Comparison of ENCODE assay signal across 8 cellular contexts in genomic region chr21:39182484-39183271, GRCh38. TPM values are rescaled to one million over a fixed set of nuclear protein-coding genes. Genes with fewer than 3 reads are reported as not detected.
A peak's percentile ranks its signal among the peaks of the same experiment; 100 is the strongest.
DNase-seq lines count a peak whose midpoint lies in the region; ATAC-seq and TF ChIP-seq lines count a peak whose summit lies in the region.

No MANE protein-coding gene starts in this region.

- CTCF ChIA-PET in activated CD4-positive, alpha-beta memory T cell treated with anti-CD3 and anti-CD28 coated beads for 36 hours (lab: Charles Lee), result interaction anchor here (0.8 to 1.7 kb wide), 4 partner anchors 164 to 257 kb away, joined by 3 to 10 read pairs (median 3); no protein-coding TSS in a partner anchor

- TF ChIP-seq EP300 in ovary (IDR thresholded peaks at IDR 0.05), result no peak

- H3K36me3 Mint-ChIP-seq in T-helper 2 cell treated with Interferon-gamma antibody and Interleukin-4, amounts not matched to agents 5 μg/mL and 100 μg/mL, for 36 hours (ENCODE audit: low read depth), result peaks cover 33% of the 10 kb centered on the region
- peaks cover 28% of the 10 kb centered on the region for H3K36me3 Mint-ChIP-seq in activated CD4-positive, alpha-beta memory T cell treated with anti-CD3 and anti-CD28 coated beads for 36 hours

- H3K36me3 ChIP-seq in ovary, result no peaks in the 10 kb centered on the region

- H3K4me3 Mint-ChIP-seq in T-helper 2 cell treated with Interferon-gamma antibody and Interleukin-4, amounts not matched to agents 5 μg/mL and 100 μg/mL, for 36 hours, result peak overlapping the region; percentile 98
- peak overlapping the region; percentile 98 for H3K4me3 Mint-ChIP-seq in activated CD4-positive, alpha-beta memory T cell treated with anti-CD3 and anti-CD28 coated beads for 36 hours

- POLR2A ChIA-PET in activated CD4-positive, alpha-beta memory T cell treated with anti-CD3 and anti-CD28 coated beads for 36 hours (lab: Charles Lee), result interaction anchor here (0.5 to 2.2 kb wide), 9 partner anchors 14 to 414 kb away, joined by 4 to 22 read pairs (median 6); partner anchors contain the start of genes BRWD1 and HMGN1

- H3K27me3 Mint-ChIP-seq in T-helper 2 cell treated with Interferon-gamma antibody and Interleukin-4, amounts not matched to agents 5 μg/mL and 100 μg/mL, for 36 hours (ENCODE audit: low read depth), result no peaks in the 10 kb centered on the region
- H3K27me3 Mint-ChIP-seq in activated CD4-positive, alpha-beta memory T cell treated with anti-CD3 and anti-CD28 coated beads for 36 hours, result no peaks in the 10 kb centered on the region

- intact Hi-C loops in activated CD4-positive, alpha-beta memory T cell treated with anti-CD3 and anti-CD28 coated beads for 36 hours (cut with micrococcal nuclease), result loop anchor here (1.0 to 2.0 kb wide), 6 partner anchors 130 to 414 kb away; partner anchors contain the start of gene HMGN1
- intact Hi-C loops in ovary (cut with DNase I), result loop anchor here in 2 of 4 donors (10.0 kb wide), 2 partner anchors 132 to 202 kb away; partner anchors contain the start of gene BRWD1 (in 1 of the 2)

- TF ChIP-seq POLR2A in ovary (IDR thresholded peaks at IDR 0.05), result no peak

- H3K27me3 ChIP-seq in foreskin keratinocyte (no peaks in the 10 kb centered on the region), ovary (no peaks in the 10 kb centered on the region)

- H3K9me3 ChIP-seq in ovary, result no peaks in the 10 kb centered on the region

- H3K4me1 ChIP-seq in foreskin keratinocyte, result peaks cover 5% of the 10 kb centered on the region
- peaks cover 3% of the 10 kb centered on the region for H3K4me1 ChIP-seq in ovary (ENCODE audit: insufficient read depth)

- ATAC-seq in HG03159 (IDR thresholded peaks at IDR 0.05; ENCODE audit: unreplicated experiment) (peak; percentile 35), foreskin keratinocyte (peak; percentile 71)

- no peak for TF ChIP-seq CTCF in foreskin keratinocyte (conservative IDR thresholded peaks at IDR 0.05)
- TF ChIP-seq CTCF in ovary (IDR thresholded peaks at IDR 0.05), result no peak

- H3K27ac Mint-ChIP-seq in T-helper 2 cell treated with Interferon-gamma antibody and Interleukin-4, amounts not matched to agents 5 μg/mL and 100 μg/mL, for 36 hours, result peak overlapping the region; percentile 97
- H3K27ac Mint-ChIP-seq in activated CD4-positive, alpha-beta memory T cell treated with anti-CD3 and anti-CD28 coated beads for 36 hours, result peak overlapping the region; percentile 94

- no peaks in the 10 kb centered on the region for H3K9me3 Mint-ChIP-seq in T-helper 2 cell treated with Interferon-gamma antibody and Interleukin-4, amounts not matched to agents 5 μg/mL and 100 μg/mL, for 36 hours
- no peaks in the 10 kb centered on the region for H3K9me3 Mint-ChIP-seq in activated CD4-positive, alpha-beta memory T cell treated with anti-CD3 and anti-CD28 coated beads for 36 hours

- H3K27ac ChIP-seq in foreskin keratinocyte (peak overlapping the region; percentile 91), ovary (peak overlapping the region; percentile 74 to 91)

- DNase-seq in T-helper 2 cell treated with Interferon-gamma antibody and Interleukin-4, amounts not matched to agents 5 μg/mL and 100 μg/mL, for 36 hours (ENCODE audit: low spot score), result no peak
- DNase-seq in T-helper 2 cell (no peak), foreskin keratinocyte (no peak), ovary (peak in 1 of 5 donors; percentile 29), NCI-H128 (lab: John Stamatoyannopoulos, UW; ENCODE audit: unreplicated experiment) (no peak)
- DNase-seq in activated CD4-positive, alpha-beta memory T cell treated with anti-CD3 and anti-CD28 coated beads for 36 hours, result peak; percentile 20
- DNase-seq in activated CD8-positive, alpha-beta memory T cell treated with anti-CD3 and anti-CD28 coated beads for 24 hours, result no peak

- 1% methylated on average over 49 to 51 of the region's 51 CpGs for WGBS in ovary, 3 donors

- peak overlapping the region; percentile 91 for H3K4me3 ChIP-seq in ovary

- peaks cover 57% of the 10 kb centered on the region for H3K4me1 Mint-ChIP-seq in T-helper 2 cell treated with Interferon-gamma antibody and Interleukin-4, amounts not matched to agents 5 μg/mL and 100 μg/mL, for 36 hours (ENCODE audit: low read depth)
- peaks cover 56% of the 10 kb centered on the region for H3K4me1 Mint-ChIP-seq in activated CD4-positive, alpha-beta memory T cell treated with anti-CD3 and anti-CD28 coated beads for 36 hours (ENCODE audit: low read depth)

RNA-seq across cellular contexts. Expression of gene PSMG1, which starts 0.6 kb away (rescaled TPM):
- total RNA-seq in activated CD4-positive, alpha-beta memory T cell treated with anti-CD3 and anti-CD28 coated beads for 36 hours, result 10 to 100 TPM; 82.3 to 85.9 TPM
- total RNA-seq in foreskin keratinocyte (105 and 113 TPM in 2 replicates), ovary (10 to 100 TPM; 16.2 to 42.7 (median 32.2) TPM)
- polyA plus RNA-seq in foreskin keratinocyte (129 and 149 TPM in 2 replicates), ovary (10 to 100 TPM; 28.9 to 45.5 TPM)
